ENCODE assay signal across 12 cellular contexts in genomic region chr1:31509124-31510072, GRCh38.
DNase-seq lines count a peak whose midpoint lies in the region; ATAC-seq and TF ChIP-seq lines count a peak whose summit lies in the region.
"Had no signal": no experiment of that assay in that cellular context is flagged by ENCODE, and none has a peak within 500 bp of the region (broad histone marks: within the 10 kb centered on the region; RNA-seq: fewer than 3 reads in every experiment).

No MANE protein-coding gene starts in this region.

- ATAC-seq in GM21515 (IDR thresholded peaks at IDR 0.05; ENCODE audit: unreplicated experiment), result peak; percentile 48
- ATAC-seq in HG02870 (IDR thresholded peaks at IDR 0.05; ENCODE audit: unreplicated experiment), result no peak
- ATAC-seq in gastroesophageal sphincter, result no peak
- ATAC-seq: SK-N-SH treated with all-trans-retinoic acid at 6 μM for 48 hours had no signal

- H3K14ac ChIP-seq in neuronal stem cell (ENCODE audit: low read length), result peak overlapping the region; percentile 84

- TF ChIP-seq CTCF in GM13976 (IDR thresholded peaks at IDR 0.05; ENCODE audit: borderline replicate concordance, control extremely low read depth, extremely low read depth, insufficient read depth, missing control alignments) (no peak), gastroesophageal sphincter (IDR thresholded peaks at IDR 0.05) (no peak)

- H2BK5ac ChIP-seq in neuronal stem cell (ENCODE audit: low read length), result no peak overlapping the region

- peak overlapping the region; percentile 44 for H3K18ac ChIP-seq in neuronal stem cell (ENCODE audit: low read length)

- no peak overlapping the region for H2AFZ ChIP-seq in neuronal stem cell (ENCODE audit: low read length)

- H3K4me3 ChIP-seq in MG63 (no peak overlapping the region), neuronal stem cell (ENCODE audit: low read length in 2 of 2) (no peak overlapping the region), gastroesophageal sphincter (no peak overlapping the region)

- no peak overlapping the region for H4K8ac ChIP-seq in neuronal stem cell (ENCODE audit: low read depth, low read length)

- H3K27me3 ChIP-seq in MG63 (no peaks in the 10 kb centered on the region), neuronal stem cell (ENCODE audit: control insufficient read depth in 3 of 3, insufficient read depth in 3 of 3, low read depth in 1 of 3, low read length in 3 of 3) (peaks cover 0 to 4% (median 0%) of the 10 kb centered on the region in 3 experiments), gastroesophageal sphincter (peaks cover 41% of the 10 kb centered on the region)

- DNase-seq in GM13976 (ENCODE audit: low spot score), result peak; percentile 72
- DNase-seq in MG63, result peak; percentile 65
- no peak for DNase-seq in neuronal stem cell (ENCODE audit: low spot score)
- no peak for DNase-seq in HCEC 1CT
- DNase-seq in Ammon's horn (ENCODE audit: low spot score), result no peak
- DNase-seq: activated T-cell treated with anti-CD3 and anti-CD28 coated beads for 4 hours; GF-D8; stimulated activated CD4-positive, alpha-beta T cell treated with anti-CD3 and anti-CD28 coated beads, Interleukin-2, amount 100 ng/mL, for 48 hours had no signal

- H3K4me1 ChIP-seq in neuronal stem cell (ENCODE audit: control insufficient read depth in 2 of 2, insufficient read depth in 1 of 2, low read depth in 1 of 2, low read length in 2 of 2), result peaks cover 0 to 4% of the 10 kb centered on the region in 2 donors
- H3K4me1 ChIP-seq in gastroesophageal sphincter, result no peaks in the 10 kb centered on the region

- H2BK15ac ChIP-seq in neuronal stem cell (ENCODE audit: low read length), result no peak overlapping the region

- H3K9ac ChIP-seq in neuronal stem cell (ENCODE audit: low read depth, low read length, poor library complexity), result no peak overlapping the region

- no peak overlapping the region for H4K91ac ChIP-seq in neuronal stem cell (ENCODE audit: low read depth, low read length, poor library complexity)

- TF ChIP-seq POLR2A in gastroesophageal sphincter (IDR thresholded peaks at IDR 0.05), result no peak

- H3K4ac ChIP-seq in neuronal stem cell (ENCODE audit: low read length), result no peak overlapping the region

- H2BK12ac ChIP-seq in neuronal stem cell (ENCODE audit: low read length), result peak overlapping the region; percentile 16

- H2BK120ac ChIP-seq in neuronal stem cell (ENCODE audit: low read depth, low read length), result no peak overlapping the region

- no peaks in the 10 kb centered on the region for H3K9me3 ChIP-seq in MG63
- no peaks in the 10 kb centered on the region for H3K9me3 ChIP-seq in neuronal stem cell (replicated peaks in 1 of 2; ENCODE audit: control insufficient read depth in 2 of 2, insufficient read depth in 1 of 2, low read depth in 1 of 2, low read length in 2 of 2)
- no peaks in the 10 kb centered on the region for H3K9me3 ChIP-seq in gastroesophageal sphincter

- H3K27ac ChIP-seq in neuronal stem cell (replicated peaks; ENCODE audit: low read length) (no peak overlapping the region), gastroesophageal sphincter (no peak overlapping the region)

- no peak for TF ChIP-seq EP300 in gastroesophageal sphincter (IDR thresholded peaks at IDR 0.05)

- no peaks in the 10 kb centered on the region for H3K36me3 ChIP-seq in MG63
- H3K36me3 ChIP-seq in neuronal stem cell (replicated peaks in 1 of 2; ENCODE audit: control insufficient read depth in 2 of 2, insufficient read depth in 2 of 2, low read length in 2 of 2), result no peaks in the 10 kb centered on the region
- H3K36me3 ChIP-seq in gastroesophageal sphincter, result no peaks in the 10 kb centered on the region

- WGBS in neuronal stem cell (ENCODE audit: extremely low coverage in 2 of 2, insufficient read length in 2 of 2, insufficient replicate concordance in 1 of 2), 2 donors, result no CpG with 5 or more reads among the region's 7 CpGs
- WGBS in gastroesophageal sphincter (ENCODE audit: low coverage in 1 of 2), 2 donors, result 90% methylated on average over 3 of the region's 7 CpGs; no CpG with 5 or more reads in 1 of the 2 donors

- H3K4me2 ChIP-seq in neuronal stem cell (ENCODE audit: insufficient read depth, low read length, poor library complexity, severe bottlenecking), result no peak overlapping the region

- in situ Hi-C loops in GM13976 (cut with MboI; ENCODE audit: low sequenced_read_pairs, unreplicated experiment), result no loop called here

- peak overlapping the region; percentile 59 for H3K23ac ChIP-seq in neuronal stem cell (ENCODE audit: low read depth, low read length, poor library complexity)

- no peaks in the 10 kb centered on the region for H3K79me1 ChIP-seq in neuronal stem cell (ENCODE audit: low read depth, low read length)

- H2AK5ac ChIP-seq in neuronal stem cell (ENCODE audit: low read depth, low read length), result no peak overlapping the region

Comparison
In these comparisons a context has a peak if more than half of its experiments do, and no peak if none do; other contexts are left out.
1. DNase-seq: peak in GM13976 (single experiment) and MG63 (single experiment); none in neuronal stem cell (single experiment), HCEC 1CT (single experiment) and Ammon's horn (single experiment).